In genomic region chr15:54410481-54410880, GRCh38 we compare ENCODE assay signal across 33 cellular contexts.
"Had no signal": no experiment of that assay in that cellular context is flagged by ENCODE, and none has a peak within 500 bp of the region (broad histone marks: within the 10 kb centered on the region; RNA-seq: fewer than 3 reads in every experiment).

No MANE protein-coding gene starts in this region.

- DNase-seq: Karpas-422, Kasumi-1, MG63, MM.1S, MV-4-11, NCI-H1048, NCI-H1092, NCI-H1092 treated with DMSO at 0.1 percent for 48 hours, NCI-H1105, NCI-H1105 treated with DMSO at 0.1 percent for 48 hours, NCI-H1417, NCI-H1417 treated with DMSO at 0.1 percent for 48 hours, NCI-H1436, NCI-H1436 treated with DMSO at 0.1 percent for 48 hours, NCI-H146, NCI-H1694, NCI-H1694 treated with DMSO at 0.1 percent for 48 hours, NCI-H187, NCI-H187 treated with DMSO at 0.1 percent for 48 hours, NCI-H1930, NCI-H2029, NCI-H2029 treated with DMSO at 0.1 percent for 48 hours, NCI-H2081, NCI-H2081 treated with DMSO at 0.1 percent for 48 hours, NCI-H2107, NCI-H2171, NCI-H2171 treated with DMSO at 0.1 percent for 48 hours, NCI-H2227 treated with DMSO at 0.1 percent for 48 hours, NCI-H226, NCI-H345, NCI-H446, NCI-H446 treated with DMSO at 0.1 percent for 48 hours, NCI-H510A had no signal

- H3K4me3 ChIP-seq: MG63 had no signal
